Comparison of ENCODE assay signal across 12 cellular contexts in the genomic region with DNA sequence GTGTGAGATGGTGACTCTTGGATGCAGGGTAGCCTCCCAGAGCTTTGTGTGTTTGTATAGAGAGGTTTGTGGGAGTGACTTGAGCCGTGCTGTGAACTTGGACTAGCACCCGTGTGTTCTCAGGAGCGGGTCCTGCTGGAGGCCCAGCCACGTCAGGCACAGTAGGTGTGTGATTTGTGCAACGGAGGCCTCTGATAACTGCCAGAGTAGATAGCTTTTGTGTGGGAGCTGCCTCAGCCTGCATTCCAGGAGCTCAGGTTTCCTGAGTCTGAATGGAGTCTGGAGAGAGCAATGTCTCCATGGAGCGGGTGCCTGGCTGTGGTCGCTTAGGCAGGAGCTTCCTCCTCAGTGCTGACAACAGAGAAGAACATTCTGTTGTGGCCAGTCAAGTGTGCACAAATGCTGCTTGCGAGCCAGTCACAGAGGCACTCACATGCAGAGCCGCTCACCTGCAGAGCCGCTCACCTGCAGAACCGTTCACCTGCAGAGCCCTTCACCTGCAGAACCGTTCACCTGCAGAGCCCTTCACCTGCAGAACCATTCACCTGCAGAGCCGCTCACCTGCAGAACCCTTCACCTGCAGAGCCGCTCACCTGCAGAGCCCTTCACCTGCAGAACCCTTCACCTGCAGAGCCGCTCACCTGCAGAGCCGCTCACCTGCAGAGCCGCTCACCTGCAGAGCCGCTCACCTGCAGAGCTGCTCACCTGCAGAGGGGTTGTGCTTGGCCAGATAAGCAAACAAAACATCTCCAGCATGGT. TPM values are rescaled to one million over a fixed set of nuclear protein-coding genes. Genes with fewer than 3 reads are reported as not detected.
A peak's percentile ranks its signal among the peaks of the same experiment; 100 is the strongest.
DNase-seq lines count a peak whose midpoint lies in the region; ATAC-seq and TF ChIP-seq lines count a peak whose summit lies in the region.
"Had no signal": no experiment of that assay in that cellular context is flagged by ENCODE, and none has a peak within 500 bp of the region (broad histone marks: within the 10 kb centered on the region; RNA-seq: fewer than 3 reads in every experiment).

No MANE protein-coding gene starts in this region.

- BruUV-seq in PC-3 (replicated peaks; lab: Mats Ljungman, UMichigan), result no TSS peak

- H3K4me2 ChIP-seq in PC-3 (ENCODE audit: low read length), result no peak overlapping the region
- H3K4me2 ChIP-seq: KMS-11 had no signal

- TF ChIP-seq CTCF in choroid plexus epithelial cell (conservative IDR thresholded peaks at IDR 0.05; ENCODE audit: low read depth, low read length) (no peak), PC-3 (conservative IDR thresholded peaks at IDR 0.05; ENCODE audit: low read depth, low read length) (no peak)

- TF ChIP-seq POLR2A in GM18505 (IDR thresholded peaks at IDR 0.05; ENCODE audit: borderline replicate concordance, extremely low read depth, insufficient read depth, insufficient read length), result no peak

- DNase-seq in DMS153 (lab: John Stamatoyannopoulos, UW) (peak; percentile 68), NCI-H128 (lab: John Stamatoyannopoulos, UW; ENCODE audit: unreplicated experiment) (peak; percentile 63), choroid plexus epithelial cell (ENCODE audit: low read depth) (peak; percentile 92), myocyte (ENCODE audit: low read depth) (peak; percentile 58), PC-3 (no peak), activated gamma-delta T cell (lab: John Stamatoyannopoulos, UW) (no peak), NCI-H526 treated with DMSO at 0.1 percent for 48 hours (lab: John Stamatoyannopoulos, UW) (no peak)
- DNase-seq: CD8-positive, alpha-beta memory T cell; stimulated activated CD4-positive, alpha-beta T cell treated with anti-CD3 and anti-CD28 coated beads, Interleukin-15, amount 100 ng/mL, for 24 hours had no signal

- H4K20me1 ChIP-seq in PC-3 (ENCODE audit: low read length), result no peaks in the 10 kb centered on the region

- H3K9me3 ChIP-seq in PC-3 (ENCODE audit: low read length), result no peaks in the 10 kb centered on the region

- no peak overlapping the region for H3K27ac ChIP-seq in PC-3 (ENCODE audit: low read length)
- H3K27ac ChIP-seq: KMS-11 had no signal

- no peaks in the 10 kb centered on the region for H3K4me1 ChIP-seq in PC-3 (ENCODE audit: insufficient read depth, low read length)

- ATAC-seq in GM18505 (IDR thresholded peaks at IDR 0.05; ENCODE audit: unreplicated experiment), result no peak
- no peak; the same call in 1 of the 2 replicates for ATAC-seq in PC-3

- intact Hi-C loops in PC-3 (cut with micrococcal nuclease), result no loop called here

- no peak overlapping the region for H3K9ac ChIP-seq in PC-3 (ENCODE audit: low read length)
- H3K9ac ChIP-seq: KMS-11 had no signal

- H3F3A ChIP-seq in PC-3 (ENCODE audit: low read length, unreplicated experiment), result no peaks in the 10 kb centered on the region

- H3K27me3 ChIP-seq in PC-3 (ENCODE audit: low read length), result no peaks in the 10 kb centered on the region

- H3K79me2 ChIP-seq in PC-3 (ENCODE audit: low read length), result peaks cover 76% of the 10 kb centered on the region

- CTCF ChIA-PET in PC-3 (lab: Charles Lee), result no interaction called here

- no peak overlapping the region for H2AFZ ChIP-seq in PC-3 (ENCODE audit: low read length)

- H3K36me3 ChIP-seq in PC-3 (ENCODE audit: low read depth, low read length), result no peaks in the 10 kb centered on the region; the same call in 1 of the 2 replicates

- H3K4me3 ChIP-seq in choroid plexus epithelial cell (ENCODE audit: low read depth, low read length) (no peak overlapping the region), PC-3 (ENCODE audit: low read length) (no peak overlapping the region)

- POLR2A ChIA-PET in PC-3 (lab: Charles Lee; ENCODE audit: unreplicated experiment), result no interaction called here

- no peaks in the 10 kb centered on the region for H3K9me2 ChIP-seq in PC-3 (replicated peaks; ENCODE audit: low read length)

RNA-seq across cellular contexts. Expression of a gene that starts 32.6 kb away (rescaled TPM):
- total RNA-seq in myocyte (42.9 and 48.2 TPM in 2 replicates), PC-3 (2014; rRNA removed) (89.5 and 105 TPM in 2 replicates)
- 54.4 TPM for polyA plus RNA-seq in myocyte (2012)

RNA-seq across cellular contexts. Expression of a gene that starts 40.8 kb away (rescaled TPM):
- total RNA-seq in myocyte (not detected in 2 replicates), PC-3 (2014; rRNA removed) (not detected in 2 replicates)
- not detected for polyA plus RNA-seq in myocyte (2012)
- total RNA-seq: CD8-positive, alpha-beta memory T cell; temporal lobe had no signal
- polyA plus RNA-seq: CD8-positive, alpha-beta memory T cell had no signal

RNA-seq across cellular contexts. Expression of a gene that starts 49.8 kb away (rescaled TPM):
- not detected in 2 replicates for total RNA-seq in myocyte
- 0.03 TPM for polyA plus RNA-seq in myocyte (2012)
- not detected in 2 replicates for total RNA-seq in PC-3 (2014; rRNA removed)
- total RNA-seq: CD8-positive, alpha-beta memory T cell had no signal
- polyA plus RNA-seq: CD8-positive, alpha-beta memory T cell had no signal

Comparison
In these comparisons a context has a peak if more than half of its experiments do, and no peak if none do; other contexts are left out.
1. DNase-seq: peak in DMS153 (single experiment), NCI-H128 (single experiment), choroid plexus epithelial cell (single experiment) and myocyte (single experiment); none in PC-3 (single experiment), activated gamma-delta T cell (single experiment) and NCI-H526 treated with DMSO at 0.1 percent for 48 hours (single experiment).